Comparison of ENCODE assay signal across 20 cellular contexts in genomic region chr1:30650959-30651320, GRCh38.
DNase-seq lines count a peak whose midpoint lies in the region; ATAC-seq, FAIRE-seq and TF ChIP-seq lines count a peak whose summit lies in the region.
"Had no signal": no experiment of that assay in that cellular context is flagged by ENCODE, and none has a peak within 500 bp of the region (broad histone marks: within the 10 kb centered on the region; RNA-seq: fewer than 3 reads in every experiment).

No MANE protein-coding gene starts in this region.

- H3K9me3 ChIP-seq in adipocyte (ENCODE audit: control insufficient read depth, low read length) = no peaks in the 10 kb centered on the region
- no peaks in the 10 kb centered on the region for H3K9me3 ChIP-seq in HepG2 (ENCODE audit: low read length)
- H3K9me3 ChIP-seq: MG63, Peyer's patch had no signal

- intact Hi-C loops in cardiac septum (cut with DNase I) = no loop called here
- intact Hi-C loops in left cardiac atrium (cut with DNase I) = loop anchor here in 1 of 2 donors (10.0 kb wide), 1 partner anchor 1096 kb away; no protein-coding TSS in a partner anchor
- intact Hi-C loops in HepG2 (cut with micrococcal nuclease; ENCODE audit: unreplicated experiment) = no loop called here

- no peaks in the 10 kb centered on the region for H4K20me1 ChIP-seq in HepG2 (ENCODE audit: insufficient read depth, low read length)

- DNase-seq in cardiac septum (ENCODE audit: low spot score) = peak; percentile 31
- no peak for DNase-seq in left cardiac atrium
- DNase-seq in adipocyte (ENCODE audit: low read depth) = no peak
- no peak for DNase-seq in foreskin keratinocyte
- DNase-seq in SW480 (ENCODE audit: low spot score) = no peak
- no peak for DNase-seq in islet precursor cell
- DNase-seq in HepG2 (ENCODE audit: low spot score) = no peak
- DNase-seq: Calu3; CD4-positive, alpha-beta T cell; GF-D8; Karpas-422; MG63; NCI-H1105; NCI-H2081 had no signal

- ATAC-seq in left cardiac atrium = no peak
- no peak for ATAC-seq in foreskin keratinocyte
- ATAC-seq in HepG2 = no peak
- ATAC-seq: GM23338, HCT116, Right ventricle myocardium inferior had no signal

- CTCF ChIA-PET in HepG2 (lab: Yijun Ruan, JAX; ENCODE audit: low intra/inter-chr PET ratio, low total read pairs) = no interaction called here

- TF ChIP-seq RAD21 in HepG2 (CRISPR knock-in tag; IDR thresholded peaks at IDR 0.05) = no peak

- BruUV-seq in HepG2 (replicated peaks; lab: Mats Ljungman, UMichigan) = no TSS peak

- no peak for TF ChIP-seq POLR2A in HepG2 (IDR thresholded peaks at IDR 0.05; ENCODE audit: insufficient read depth in 1 of 2, low read depth in 2 of 2, low read length in 2 of 2)

- no peak for TF ChIP-seq EP300 in HepG2 (IDR thresholded peaks at IDR 0.05; ENCODE audit: low read depth in 2 of 2, low read length in 2 of 2)
- TF ChIP-seq EP300 in HepG2 (CRISPR knock-in tag; IDR thresholded peaks at IDR 0.05; ENCODE audit: borderline replicate concordance) = no peak

- peak overlapping the region; percentile 26 for H3K9ac ChIP-seq in adipocyte (ENCODE audit: low read length)
- no peak overlapping the region for H3K9ac ChIP-seq in HepG2 (ENCODE audit: insufficient read depth, low read depth, low read length)

- H3K27me3 ChIP-seq in adipocyte (replicated peaks; ENCODE audit: control insufficient read depth, insufficient read depth, low read length) (no peaks in the 10 kb centered on the region), foreskin keratinocyte (no peaks in the 10 kb centered on the region), HepG2 (ENCODE audit: control insufficient read depth in 1 of 2, insufficient read depth in 2 of 2, low read length in 2 of 2) (peaks cover 0 to 10% of the 10 kb centered on the region in 2 experiments; a peak in 4 of 5 replicates)
- H3K27me3 ChIP-seq: MG63, Peyer's patch had no signal

- TF ChIP-seq CTCF in foreskin keratinocyte (conservative IDR thresholded peaks at IDR 0.05) (no peak), HepG2 (CRISPR knock-in tag; IDR thresholded peaks at IDR 0.05) (no peak)

- FAIRE-seq in HepG2 (lab: Jason Lieb, UNC) = no peak
- FAIRE-seq: A204.1, HTR-8/SVneo had no signal

- H3K36me3 ChIP-seq in adipocyte (ENCODE audit: control insufficient read depth, insufficient read depth, low read length, severe bottlenecking) (no peaks in the 10 kb centered on the region), HepG2 (replicated peaks in 1 of 2; ENCODE audit: control insufficient read depth in 1 of 2, insufficient read depth in 2 of 2, low read length in 2 of 2) (no peaks in the 10 kb centered on the region)
- H3K36me3 ChIP-seq: MG63, Peyer's patch had no signal

- H3K79me2 ChIP-seq in HepG2 (ENCODE audit: insufficient read depth, low read length) = no peaks in the 10 kb centered on the region

- 0% methylated on average over 4 of the region's 7 CpGs for WGBS in HepG2 (ENCODE audit: low lambda C conversion rate)

- H3K4me3 ChIP-seq in adipocyte (ENCODE audit: low read length) = peak overlapping the region; percentile 28
- no peak overlapping the region for H3K4me3 ChIP-seq in HepG2 (replicated peaks in 1 of 3; ENCODE audit: insufficient read depth in 1 of 3, low read depth in 2 of 3, low read length in 3 of 3)
- H3K4me3 ChIP-seq: GM23338, MG63, Peyer's patch had no signal

- POLR2A ChIA-PET in HepG2 (lab: Yijun Ruan, JAX) = no interaction called here

- peak overlapping the region; percentile 66 for H3K27ac ChIP-seq in foreskin keratinocyte
- H3K27ac ChIP-seq in HepG2 (ENCODE audit: extremely low read length, insufficient read depth, low read length) = no peak overlapping the region
- H3K27ac ChIP-seq: Peyer's patch had no signal

- H2AFZ ChIP-seq in HepG2 (ENCODE audit: low read length) = no peak overlapping the region
- H2AFZ ChIP-seq: GM23338 had no signal

- in situ Hi-C loops in HepG2 (cut with HindIII; ENCODE audit: extremely low pct_ligation_motif_present, low pct_unique_long_range_greater_than_20kb) = no loop called here

- H3K4me1 ChIP-seq in adipocyte (ENCODE audit: control insufficient read depth, insufficient read depth, low read length) (peaks cover 8% of the 10 kb centered on the region), foreskin keratinocyte (peaks cover 41% of the 10 kb centered on the region), HepG2 (ENCODE audit: insufficient read depth, low read length) (no peaks in the 10 kb centered on the region)
- H3K4me1 ChIP-seq: Peyer's patch had no signal

- no peak overlapping the region for H3K4me2 ChIP-seq in HepG2 (ENCODE audit: low read depth, low read length)
- H3K4me2 ChIP-seq: GM23338 had no signal

TF ChIP-seq in HepG2, 621 proteins besides CTCF, POLR2A, EP300 and RAD21:
- TF ChIP-seq GABPB1 (CRISPR knock-in tag; IDR thresholded peaks at IDR 0.05) = no peak
- TF ChIP-seq EHMT2 (IDR thresholded peaks at IDR 0.05; ENCODE audit: borderline replicate concordance, low read depth, low read length) = no peak
- no peak for TF ChIP-seq ZNF616 (CRISPR knock-in tag; IDR thresholded peaks at IDR 0.05; ENCODE audit: low read depth)
- no peak for TF ChIP-seq ZNF703 (CRISPR knock-in tag; IDR thresholded peaks at IDR 0.05; ENCODE audit: borderline replicate concordance)
- no peak for TF ChIP-seq NFIB (CRISPR knock-in tag; IDR thresholded peaks at IDR 0.05; ENCODE audit: borderline replicate concordance)
- no peak for TF ChIP-seq TEAD2 (CRISPR knock-in tag; IDR thresholded peaks at IDR 0.05)
- TF ChIP-seq MAFK (conservative IDR thresholded peaks at IDR 0.05 in 1 of 2, IDR thresholded peaks at IDR 0.05 in 1 of 2; ENCODE audit: low read length in 2 of 2) = no peak
- TF ChIP-seq HMGXB4 (CRISPR knock-in tag; IDR thresholded peaks at IDR 0.05; ENCODE audit: borderline replicate concordance in 1 of 2, low read depth in 1 of 2) = no peak
- no peak for TF ChIP-seq ZSCAN21 (CRISPR knock-in tag; IDR thresholded peaks at IDR 0.05; ENCODE audit: borderline replicate concordance)
- TF ChIP-seq ZNF335 (CRISPR knock-in tag; IDR thresholded peaks at IDR 0.05) = no peak
- TF ChIP-seq RXRA (CRISPR knock-in tag; IDR thresholded peaks at IDR 0.05) = no peak
- no peak for TF ChIP-seq ZMYM4 (CRISPR knock-in tag; IDR thresholded peaks at IDR 0.05)
- no peak for TF ChIP-seq NFE2L2 (IDR thresholded peaks at IDR 0.05; ENCODE audit: low read length)
- TF ChIP-seq ZNF781 (CRISPR knock-in tag; IDR thresholded peaks at IDR 0.05; ENCODE audit: borderline replicate concordance, not compliant biosample characterization) = no peak
TF ChIP-seq in HepG2: peak in this region for 0.
